In the genomic region with DNA sequence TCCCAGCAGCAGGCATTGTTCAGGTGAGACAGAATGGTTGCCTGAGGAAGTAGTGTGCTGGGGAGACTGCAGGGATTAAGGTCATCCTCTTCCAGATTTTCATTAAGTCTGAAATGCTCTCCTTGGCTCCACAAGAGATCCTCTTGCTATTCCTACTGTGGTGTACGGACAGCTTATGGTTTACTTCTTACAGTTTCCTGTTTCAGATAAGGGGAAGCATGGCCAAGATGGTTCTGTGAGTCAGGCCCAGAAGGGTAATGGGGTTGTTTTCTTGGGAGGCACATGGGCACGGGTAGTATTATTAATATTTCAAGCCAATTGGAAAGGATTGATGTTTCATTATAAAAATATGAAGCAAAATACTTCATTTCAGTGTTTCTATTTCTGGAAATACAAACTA, we compare ENCODE assay signal across 9 cellular contexts. TPM values are rescaled to one million over a fixed set of nuclear protein-coding genes. Genes with fewer than 3 reads are reported as not detected.
A peak's percentile ranks its signal among the peaks of the same experiment; 100 is the strongest.
DNase-seq lines count a peak whose midpoint lies in the region; ATAC-seq lines count a peak whose summit lies in the region.
"Had no signal": no experiment of that assay in that cellular context is flagged by ENCODE, and none has a peak within 500 bp of the region (broad histone marks: within the 10 kb centered on the region; RNA-seq: fewer than 3 reads in every experiment).

No MANE protein-coding gene starts in this region.

- no peaks in the 10 kb centered on the region for H3K27me3 Mint-ChIP-seq in activated naive CD4-positive, alpha-beta T cell treated with anti-CD3 and anti-CD28 coated beads, Interleukin-2, amount 10 ng/mL, durations not matched to agents 7 days and 5 days

- H3K4me3 ChIP-seq in muscle layer of duodenum (ENCODE audit: low read depth in 1 of 2, low read length in 2 of 2), result no peak overlapping the region
- H3K4me3 ChIP-seq in aorta (ENCODE audit: low read length in 2 of 2), result no peak overlapping the region

- H3K4me1 ChIP-seq in muscle layer of duodenum (ENCODE audit: control insufficient read depth in 1 of 2, insufficient read depth in 2 of 2, low read length in 2 of 2), result peaks cover 0 to 19% of the 10 kb centered on the region in 2 donors
- H3K4me1 ChIP-seq in aorta (ENCODE audit: control insufficient read depth in 1 of 2, insufficient read depth in 2 of 2, low read length in 2 of 2), result no peaks in the 10 kb centered on the region

- no peak overlapping the region for H3K4me3 Mint-ChIP-seq in activated naive CD4-positive, alpha-beta T cell treated with anti-CD3 and anti-CD28 coated beads, Interleukin-2, amount 10 ng/mL, durations not matched to agents 7 days and 5 days

- H3K27ac Mint-ChIP-seq in activated naive CD4-positive, alpha-beta T cell treated with anti-CD3 and anti-CD28 coated beads, Interleukin-2, amount 10 ng/mL, durations not matched to agents 7 days and 5 days, result peak overlapping the region; percentile 38

- peaks cover 0 to 6% of the 10 kb centered on the region in 2 donors for H3K36me3 ChIP-seq in muscle layer of duodenum (ENCODE audit: control insufficient read depth in 1 of 2, insufficient read depth in 2 of 2, low read length in 2 of 2)
- H3K36me3 ChIP-seq in aorta (ENCODE audit: control insufficient read depth in 1 of 2, insufficient read depth in 2 of 2, low read length in 1 of 2), result no peaks in the 10 kb centered on the region

- H3K27me3 ChIP-seq in muscle layer of duodenum (ENCODE audit: low read depth, low read length) (no peaks in the 10 kb centered on the region), aorta (ENCODE audit: control insufficient read depth in 1 of 2, insufficient read depth in 2 of 2, low read length in 1 of 2) (no peaks in the 10 kb centered on the region)

- no peaks in the 10 kb centered on the region for H3K36me3 Mint-ChIP-seq in activated naive CD4-positive, alpha-beta T cell treated with anti-CD3 and anti-CD28 coated beads, Interleukin-2, amount 10 ng/mL, durations not matched to agents 7 days and 5 days

- peak; percentile 31 for ATAC-seq in aorta (ENCODE audit: low FRiP score)
- ATAC-seq in HG02623 (IDR thresholded peaks at IDR 0.05; ENCODE audit: unreplicated experiment), result no peak

- H3K9me3 ChIP-seq in muscle layer of duodenum (ENCODE audit: control insufficient read depth in 1 of 2, low read length in 2 of 2) (no peaks in the 10 kb centered on the region), aorta (ENCODE audit: control insufficient read depth, low read length) (no peaks in the 10 kb centered on the region)

- H3K9me3 Mint-ChIP-seq in activated naive CD4-positive, alpha-beta T cell treated with anti-CD3 and anti-CD28 coated beads, Interleukin-2, amount 10 ng/mL, durations not matched to agents 7 days and 5 days, result no peaks in the 10 kb centered on the region

- no peak for DNase-seq in activated naive CD4-positive, alpha-beta T cell treated with anti-CD3 and anti-CD28 coated beads, Interleukin-2, amount 10 ng/mL, durations not matched to agents 7 days and 5 days
- DNase-seq in activated naive CD4-positive, alpha-beta T cell treated with Interleukin-2 at 50 U/mL for 16 hours, result no peak
- DNase-seq in dermis blood vessel endothelial cell (peak; percentile 52), aorta (no peak), NCI-H2227 (lab: John Stamatoyannopoulos, UW; ENCODE audit: unreplicated experiment) (no peak), COR-L47 (lab: John Stamatoyannopoulos, UW) (no peak)
- DNase-seq: NCI-H1694 had no signal

- H3K4me1 Mint-ChIP-seq in activated naive CD4-positive, alpha-beta T cell treated with anti-CD3 and anti-CD28 coated beads, Interleukin-2, amount 10 ng/mL, durations not matched to agents 7 days and 5 days, result peaks cover 26% of the 10 kb centered on the region

- 4 to 7% methylated on average over 2 of the region's 2 CpGs for WGBS in aorta, 2 donors

- intact Hi-C loops in aorta (cut with DNase I), result loop anchor here (10.0 kb wide), 2 partner anchors 115 to 825 kb away; no protein-coding TSS in a partner anchor

- H3K27ac ChIP-seq in muscle layer of duodenum (ENCODE audit: low read length), result peak overlapping the region; percentile 2
- H3K27ac ChIP-seq in aorta (ENCODE audit: low read depth in 1 of 2, low read length in 2 of 2), result peak overlapping the region; percentile 30 to 33

- CTCF ChIA-PET in activated naive CD4-positive, alpha-beta T cell treated with anti-CD3 and anti-CD28 coated beads, Interleukin-2, amount 10 ng/mL, durations not matched to agents 7 days and 5 days (lab: Charles Lee), result interaction anchor here (0.9 to 12.8 kb wide), 7 partner anchors 10 to 135 kb away, joined by 3 to 377 read pairs (median 4); no protein-coding TSS in a partner anchor

RNA-seq across cellular contexts. Expression of a gene that starts 42.9 kb away (rescaled TPM):
- total RNA-seq in dermis blood vessel endothelial cell (18.3 and 26.0 TPM in 2 replicates), aorta (10 to 100 TPM; 38.5 to 44.7 TPM)
- polyA plus RNA-seq in aorta, result 100 to 1,000 TPM in 1 of 2 donors, 10 to 100 TPM in 1; 68.6 to 161 TPM

RNA-seq across cellular contexts. Expression of a gene that starts 48.5 kb away (rescaled TPM):
- total RNA-seq in dermis blood vessel endothelial cell (27.6 and 30.3 TPM in 2 replicates), aorta (10 to 100 TPM; 36.8 to 53.2 TPM)
- 10 to 100 TPM; 11.8 to 13.4 TPM for polyA plus RNA-seq in aorta
